In genomic region chr11:47950396-47950795, GRCh38 we compare ENCODE assay signal across 1 cellular context.
TF ChIP-seq lines count a peak whose summit lies in the region.

No MANE protein-coding gene starts in this region.

TF ChIP-seq in IMR-90, 13 proteins besides CTCF, POLR2A, EP300 and RAD21 (continued from another document):
- TF ChIP-seq, protein P1, sequence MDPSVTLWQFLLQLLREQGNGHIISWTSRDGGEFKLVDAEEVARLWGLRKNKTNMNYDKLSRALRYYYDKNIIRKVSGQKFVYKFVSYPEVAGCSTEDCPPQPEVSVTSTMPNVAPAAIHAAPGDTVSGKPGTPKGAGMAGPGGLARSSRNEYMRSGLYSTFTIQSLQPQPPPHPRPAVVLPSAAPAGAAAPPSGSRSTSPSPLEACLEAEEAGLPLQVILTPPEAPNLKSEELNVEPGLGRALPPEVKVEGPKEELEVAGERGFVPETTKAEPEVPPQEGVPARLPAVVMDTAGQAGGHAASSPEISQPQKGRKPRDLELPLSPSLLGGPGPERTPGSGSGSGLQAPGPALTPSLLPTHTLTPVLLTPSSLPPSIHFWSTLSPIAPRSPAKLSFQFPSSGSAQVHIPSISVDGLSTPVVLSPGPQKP (IDR thresholded peaks at IDR 0.05; ENCODE audit: borderline replicate concordance, low read depth, low read length): no peak
- TF ChIP-seq RFX5 (IDR thresholded peaks at IDR 0.05; ENCODE audit: low read depth, low read length) (no peak), RCOR1 (IDR thresholded peaks at IDR 0.05; ENCODE audit: insufficient replicate concordance, low read length) (no peak), MXI1 (IDR thresholded peaks at IDR 0.05; ENCODE audit: borderline replicate concordance, low read depth, low read length) (no peak), MAFK (IDR thresholded peaks at IDR 0.05; ENCODE audit: low read depth, low read length) (no peak), FOS (IDR thresholded peaks at IDR 0.05; ENCODE audit: low read depth, low read length) (no peak), SMC3 (IDR thresholded peaks at IDR 0.05; ENCODE audit: low read depth, low read length) (no peak), MAZ (IDR thresholded peaks at IDR 0.05; ENCODE audit: borderline replicate concordance, low read depth, low read length) (no peak), CEBPB (IDR thresholded peaks at IDR 0.05; ENCODE audit: low read depth, low read length) (no peak), BHLHE40 (IDR thresholded peaks at IDR 0.05; ENCODE audit: low read depth, low read length) (no peak), CHD1 (IDR thresholded peaks at IDR 0.05; ENCODE audit: low read depth, low read length) (no peak)
- TF ChIP-seq, protein P2, sequence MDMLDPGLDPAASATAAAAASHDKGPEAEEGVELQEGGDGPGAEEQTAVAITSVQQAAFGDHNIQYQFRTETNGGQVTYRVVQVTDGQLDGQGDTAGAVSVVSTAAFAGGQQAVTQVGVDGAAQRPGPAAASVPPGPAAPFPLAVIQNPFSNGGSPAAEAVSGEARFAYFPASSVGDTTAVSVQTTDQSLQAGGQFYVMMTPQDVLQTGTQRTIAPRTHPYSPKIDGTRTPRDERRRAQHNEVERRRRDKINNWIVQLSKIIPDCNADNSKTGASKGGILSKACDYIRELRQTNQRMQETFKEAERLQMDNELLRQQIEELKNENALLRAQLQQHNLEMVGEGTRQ (IDR thresholded peaks at IDR 0.05; ENCODE audit: low read depth, low read length): no peak
